In the genomic region with DNA sequence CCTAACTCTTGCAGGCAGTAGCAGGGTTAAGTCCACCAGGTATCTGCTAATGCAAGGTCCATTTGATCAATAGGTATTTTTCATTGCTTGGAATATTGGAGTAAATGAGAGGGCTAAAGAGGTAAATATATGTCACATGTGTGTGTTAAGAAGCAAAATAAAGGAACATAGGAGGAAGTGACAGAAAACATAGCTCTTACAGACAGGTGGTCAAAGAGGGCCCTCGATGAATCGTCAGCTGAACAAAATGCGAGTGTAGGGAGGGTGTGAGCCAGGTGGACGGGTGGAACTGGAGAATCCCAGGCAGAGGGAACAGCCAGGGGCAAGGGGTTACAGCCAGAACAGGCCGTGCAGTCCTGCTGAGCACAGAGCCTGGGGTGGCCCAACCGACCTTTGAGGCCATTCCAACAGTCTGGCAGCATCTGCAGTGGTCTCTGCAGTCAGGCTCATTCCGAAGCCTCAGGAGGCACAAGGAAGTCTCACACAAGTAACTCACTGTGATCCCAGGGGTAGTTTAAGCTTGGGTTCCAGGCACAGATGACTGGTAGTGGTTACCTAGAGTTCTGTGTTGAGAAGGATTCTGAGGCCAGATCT, we compare ENCODE assay signal across 9 cellular contexts. TPM values are rescaled to one million over a fixed set of nuclear protein-coding genes. Genes with fewer than 3 reads are reported as not detected.
A peak's percentile ranks its signal among the peaks of the same experiment; 100 is the strongest.
DNase-seq lines count a peak whose midpoint lies in the region; ATAC-seq and TF ChIP-seq lines count a peak whose summit lies in the region.
"Had no signal": no experiment of that assay in that cellular context is flagged by ENCODE, and none has a peak within 500 bp of the region (broad histone marks: within the 10 kb centered on the region; RNA-seq: fewer than 3 reads in every experiment).

No MANE protein-coding gene starts in this region.

- H3K36me3 ChIP-seq in BLaER1 treated with 17β-estradiol and CSF1 and Interleukin-3, amounts not matched to agents 10 nM and 100 nM = peaks cover 0 to 12% (median 0%) of the 10 kb centered on the region in 11 experiments; a peak in 6 of 22 replicates
- H3K36me3 ChIP-seq in DND-41 (ENCODE audit: insufficient read depth, low read length) (peaks cover 26% of the 10 kb centered on the region), Peyer's patch (no peaks in the 10 kb centered on the region), GM23248 (ENCODE audit: low read depth) (no peaks in the 10 kb centered on the region)

- WGBS in GM23248 (ENCODE audit: low coverage in 1 of 2, low lambda C conversion rate in 2 of 2, missing lambda C conversion rate in 2 of 2), 2 experiments = 68% methylated on average over 7 of the region's 7 CpGs

- H3K79me2 ChIP-seq in DND-41 (ENCODE audit: insufficient read depth, low read length) (peaks cover 96% of the 10 kb centered on the region), GM23248 (ENCODE audit: insufficient read depth) (no peaks in the 10 kb centered on the region)

- H3K4me1 ChIP-seq in BLaER1 treated with 17β-estradiol and CSF1 and Interleukin-3, amounts not matched to agents 10 nM and 100 nM = peaks cover 99 to 100% (median 100%) of the 10 kb centered on the region in 10 experiments
- H3K4me1 ChIP-seq in DND-41 (ENCODE audit: insufficient read depth, low read length) (peaks cover 73% of the 10 kb centered on the region), Peyer's patch (peaks cover 5 to 72% (median 60%) of the 10 kb centered on the region in 4 donors), GM23248 (ENCODE audit: insufficient read depth) (no peaks in the 10 kb centered on the region)

- H3K4me2 ChIP-seq in BLaER1 treated with 17β-estradiol and CSF1 and Interleukin-3, amounts not matched to agents 10 nM and 100 nM = peak overlapping the region; percentile 79 to 99 (median 92)
- peak overlapping the region; percentile 50 for H3K4me2 ChIP-seq in DND-41 (ENCODE audit: insufficient read depth, low read length)
- no peak overlapping the region for H3K4me2 ChIP-seq in GM23248 (ENCODE audit: unreplicated experiment)

- in situ Hi-C loops in GM23248 (cut with MboI) = no loop called here

- no peak for TF ChIP-seq POLR2A in Peyer's patch (IDR thresholded peaks at IDR 0.05)

- H3F3A ChIP-seq in GM23248 (ENCODE audit: insufficient read depth) = no peaks in the 10 kb centered on the region

- TF ChIP-seq CTCF in DND-41 (IDR thresholded peaks at IDR 0.05; ENCODE audit: borderline replicate concordance, extremely low read depth, low read length, poor library complexity, severe bottlenecking) = no peak
- TF ChIP-seq CTCF in Peyer's patch (IDR thresholded peaks at IDR 0.05) = no peak

- no peak overlapping the region for H2AFZ ChIP-seq in DND-41 (ENCODE audit: low read depth, low read length)
- H2AFZ ChIP-seq in GM23248 = no peak overlapping the region

- H3K27me3 ChIP-seq in BLaER1 treated with 17β-estradiol and CSF1 and Interleukin-3, amounts not matched to agents 10 nM and 100 nM = no peaks in the 10 kb centered on the region
- H3K27me3 ChIP-seq in DND-41 (ENCODE audit: insufficient read depth, low read length, poor library complexity) (no peaks in the 10 kb centered on the region), Peyer's patch (no peaks in the 10 kb centered on the region), GM23248 (replicated peaks; ENCODE audit: insufficient read depth) (peaks cover 50% of the 10 kb centered on the region)

- peak overlapping the region in 8 of 11 experiments; percentile 36 to 63 (median 56); a peak in 17 of 22 replicates for H3K27ac ChIP-seq in BLaER1 treated with 17β-estradiol and CSF1 and Interleukin-3, amounts not matched to agents 10 nM and 100 nM
- H3K27ac ChIP-seq in DND-41 (ENCODE audit: low read length) (peak overlapping the region; percentile 76), Peyer's patch (peak overlapping the region; percentile 27 to 79 (median 58)), GM23248 (no peak overlapping the region)

- DNase-seq in DND-41 (no peak), Peyer's patch (no peak), germinal center (ENCODE audit: low spot score) (peak; percentile 46), GM23248 (no peak), COLO829 (ENCODE audit: low spot score) (no peak)
- DNase-seq: activated CD4-positive, alpha-beta T cell treated with anti-CD3 and anti-CD28 coated beads, Interleukin-2, amount 50 U/mL, for 4 hours had no signal

- H3K9me2 ChIP-seq in GM23248 (ENCODE audit: insufficient read depth) = no peaks in the 10 kb centered on the region

- no peaks in the 10 kb centered on the region for H3K9me3 ChIP-seq in BLaER1 treated with 17β-estradiol and CSF1 and Interleukin-3, amounts not matched to agents 10 nM and 100 nM (replicated peaks in 1 of 11)
- H3K9me3 ChIP-seq in DND-41 (ENCODE audit: insufficient read depth, low read length, severe bottlenecking) (no peaks in the 10 kb centered on the region), Peyer's patch (no peaks in the 10 kb centered on the region), GM23248 (ENCODE audit: low read depth) (no peaks in the 10 kb centered on the region)

- H3K4me3 ChIP-seq in BLaER1 treated with 17β-estradiol and CSF1 and Interleukin-3, amounts not matched to agents 10 nM and 100 nM = peak overlapping the region in 3 of 10 experiments; percentile 7 to 38 (median 27); a peak in 4 of 20 replicates
- H3K4me3 ChIP-seq in DND-41 (ENCODE audit: low read depth in 1 of 2, low read length in 2 of 2) = no peak overlapping the region
- no peak overlapping the region for H3K4me3 ChIP-seq in Peyer's patch
- H3K4me3 ChIP-seq in GM23248 = no peak overlapping the region

- H3K9ac ChIP-seq in BLaER1 treated with 17β-estradiol and CSF1 and Interleukin-3, amounts not matched to agents 10 nM and 100 nM = peak overlapping the region in 8 of 11 experiments; percentile 3 to 67 (median 51); a peak in 14 of 22 replicates
- H3K9ac ChIP-seq in DND-41 (ENCODE audit: low read depth, low read length) (0 out of 2 replicates have a peak overlapping the region, but pooled peaks have one; percentile 17), GM23248 (no peak overlapping the region)

- peaks cover 0 to 99% (median 96%) of the 10 kb centered on the region in 11 experiments; a peak in 18 of 22 replicates for H4K20me1 ChIP-seq in BLaER1 treated with 17β-estradiol and CSF1 and Interleukin-3, amounts not matched to agents 10 nM and 100 nM
- H4K20me1 ChIP-seq in DND-41 (ENCODE audit: insufficient read depth, low read length) = peaks cover 93% of the 10 kb centered on the region
- no peaks in the 10 kb centered on the region for H4K20me1 ChIP-seq in GM23248 (ENCODE audit: insufficient read depth)

- ATAC-seq in DND-41 (ENCODE audit: insufficient read depth, low read depth) (no peak), HG03354 (IDR thresholded peaks at IDR 0.05; ENCODE audit: poor library complexity, severe bottlenecking, unreplicated experiment) (no peak), HG03175 (IDR thresholded peaks at IDR 0.05; ENCODE audit: unreplicated experiment) (no peak)

RNA-seq across cellular contexts. Expression of gene CCDC88C, which starts 43.2 kb away (rescaled TPM):
- total RNA-seq in Peyer's patch = 100 to 1,000 TPM in 1 of 4 donors, 10 to 100 TPM in 3; 18.9 to 189 (median 77.2) TPM
- total RNA-seq in GM23248 (2014; rRNA removed; shearing (Covaris generic)) = not detected in 2 replicates
- 0.06 TPM in 1 of 2 replicates, not detected in the other for polyA plus RNA-seq in GM23248 (2016; fragmentation: Nextera tagmentation; extraction: Ambion mirVana)

Comparison
In these comparisons a context has a peak if more than half of its experiments do, and no peak if none do; other contexts are left out.
1. RNA of gene CCDC88C, which starts 43.2 kb away (total RNA-seq): 18.9 to 189 TPM in Peyer's patch; not detected in GM23248; every median in the first group is over 10 times any median in the second.